ENCODE assay signal across 1 cellular context in genomic region chr2:215940645-215941184, GRCh38.
TF ChIP-seq lines count a peak whose summit lies in the region.

No MANE protein-coding gene starts in this region.

TF ChIP-seq in HepG2, 621 proteins besides CTCF, POLR2A, EP300 and RAD21 (continued from another document):
- no peak for TF ChIP-seq ELK4 (CRISPR knock-in tag; IDR thresholded peaks at IDR 0.05; ENCODE audit: borderline replicate concordance)
- no peak for TF ChIP-seq SRSF4 (IDR thresholded peaks at IDR 0.05; ENCODE audit: low read depth, low read length, poor library complexity, severe bottlenecking)
- TF ChIP-seq WIZ (CRISPR knock-in tag; IDR thresholded peaks at IDR 0.05): no peak
- TF ChIP-seq ZNF720 (CRISPR knock-in tag; IDR thresholded peaks at IDR 0.05): no peak
- no peak for TF ChIP-seq NR3C1 (CRISPR knock-in tag; IDR thresholded peaks at IDR 0.05)
- no peak for TF ChIP-seq ZNF691 (CRISPR knock-in tag; IDR thresholded peaks at IDR 0.05; ENCODE audit: borderline replicate concordance, low read depth)
- TF ChIP-seq MED13 (CRISPR knock-in tag; IDR thresholded peaks at IDR 0.05): no peak
- TF ChIP-seq ZNF44 (CRISPR knock-in tag; IDR thresholded peaks at IDR 0.05): no peak
TF ChIP-seq in HepG2: peak in this region for 0.
